Comparison of ENCODE assay signal across 34 cellular contexts in genomic region chr10:86393401-86393800, GRCh38. TPM values are rescaled to one million over a fixed set of nuclear protein-coding genes. Genes with fewer than 3 reads are reported as not detected.
A peak's percentile ranks its signal among the peaks of the same experiment; 100 is the strongest.
DNase-seq lines count a peak whose midpoint lies in the region; ATAC-seq, FAIRE-seq and TF ChIP-seq lines count a peak whose summit lies in the region.
"Had no signal": no experiment of that assay in that cellular context is flagged by ENCODE, and none has a peak within 500 bp of the region (broad histone marks: within the 10 kb centered on the region; RNA-seq: fewer than 3 reads in every experiment).

No MANE protein-coding gene starts in this region.

- no peak for TF ChIP-seq POLR2A in GM12878 (IDR thresholded peaks at IDR 0.05; ENCODE audit: low read depth, low read length)

- no peaks in the 10 kb centered on the region for H3K9me3 Mint-ChIP-seq in activated T-cell treated with anti-CD3 and anti-CD28 coated beads, Interleukin-2, amount 50 U/mL, for 72 hours
- H3K9me3 Mint-ChIP-seq in activated T-cell treated with anti-CD3 and anti-CD28 coated beads, Interleukin-2, amount 50 U/mL, for 24 hours, result no peaks in the 10 kb centered on the region
- H3K9me3 Mint-ChIP-seq: activated CD4-positive, alpha-beta T cell treated with anti-CD3 and anti-CD28 coated beads, Interleukin-2, amount 10 ng/mL, durations not matched to agents 7 days and 5 days; activated naive CD8-positive, alpha-beta T cell treated with anti-CD3 and anti-CD28 coated beads, Interleukin-2, amount 10 ng/mL, durations not matched to agents 7 days and 5 days; CD8-positive, alpha-beta T cell; memory B cell had no signal

- H3K36me3 ChIP-seq in HEK293 (ENCODE audit: control insufficient read depth in 2 of 2, insufficient read depth in 1 of 2, low read length in 2 of 2) (no peaks in the 10 kb centered on the region), GM12878 (ENCODE audit: control insufficient read depth in 2 of 2, insufficient read depth in 2 of 2, low read length in 1 of 2) (no peaks in the 10 kb centered on the region), small intestine (ENCODE audit: control insufficient read depth in 2 of 2, insufficient read depth in 2 of 2, low read length in 2 of 2) (no peaks in the 10 kb centered on the region)
- H3K36me3 ChIP-seq: cardiac muscle cell, colonic mucosa, left lung, Peyer's patch, stomach, thyroid gland, uterus had no signal

- no peaks in the 10 kb centered on the region for H3K9me3 ChIP-seq in HEK293 (ENCODE audit: control insufficient read depth, insufficient read depth, low read depth, low read length)
- no peaks in the 10 kb centered on the region for H3K9me3 ChIP-seq in GM12878 (replicated peaks; ENCODE audit: control insufficient read depth, insufficient read depth, low read length)
- H3K9me3 ChIP-seq in small intestine (ENCODE audit: control insufficient read depth, low read depth), result no peaks in the 10 kb centered on the region
- H3K9me3 ChIP-seq: colonic mucosa, left lung, Peyer's patch, stomach, thyroid gland, uterus had no signal

- POLR2A ChIA-PET in HEK293 (lab: Yijun Ruan, JAX) (no interaction called here), GM12878 (lab: Charles Lee) (interaction anchor here (0.5 to 5.8 kb wide), 9 partner anchors 8 to 545 kb away, joined by 3 to 58 read pairs (median 5); no protein-coding TSS in a partner anchor)

- intact Hi-C loops in GM12878 (cut with micrococcal nuclease; ENCODE audit: unreplicated experiment), result loop anchor here (5.0 to 10.0 kb wide), 2 partner anchors 129 to 271 kb away; partner anchors contain the start of genes LDB3 and WAPL

- no peak overlapping the region for H3K9ac ChIP-seq in GM12878 (ENCODE audit: control insufficient read depth, insufficient read depth, low read length)

- FAIRE-seq in GM12878 (lab: Jason Lieb, UNC) (no peak), small intestine (lab: Jason Lieb, UNC) (no peak)
- FAIRE-seq: A204.1, astrocyte had no signal

- TF ChIP-seq CTCF in HEK293 (tag by site-specific recombination; IDR thresholded peaks at IDR 0.05) (no peak), GM12878 (IDR thresholded peaks at IDR 0.05 in 2 of 3, conservative IDR thresholded peaks at IDR 0.05 in 1 of 3; ENCODE audit: control insufficient read depth in 2 of 3, extremely low read depth in 1 of 3, insufficient read depth in 1 of 3, low read depth in 3 of 3, low read length in 3 of 3) (no peak), GM10266 (IDR thresholded peaks at IDR 0.05; ENCODE audit: control insufficient read depth, insufficient read depth, low read depth, missing control alignments) (no peak)

- BruUV-seq in GM12878 (replicated peaks; lab: Mats Ljungman, UMichigan), result no TSS peak

- TF ChIP-seq RAD21 in GM12878 (IDR thresholded peaks at IDR 0.05; ENCODE audit: insufficient read depth, low read depth, low read length), result no peak

- H4K20me1 ChIP-seq in GM12878 (ENCODE audit: control insufficient read depth, insufficient read depth), result no peaks in the 10 kb centered on the region

- DNase-seq in activated T-cell treated with anti-CD3 and anti-CD28 coated beads, Interleukin-2, amount 50 U/mL, for 72 hours, result no peak
- no peak for DNase-seq in activated T-cell treated with anti-CD3 and anti-CD28 coated beads, Interleukin-2, amount 50 U/mL, for 24 hours
- DNase-seq in GM12878 (ENCODE audit: low read depth, low spot score), result no peak
- DNase-seq in small intestine, result peak; percentile 59
- DNase-seq in GM10266 (ENCODE audit: extremely low spot score), result no peak
- no peak for DNase-seq in DMS53 treated with DMSO at 0.1 percent for 48 hours (lab: John Stamatoyannopoulos, UW; ENCODE audit: unreplicated experiment)
- DNase-seq in UCSD-AML1 (lab: John Stamatoyannopoulos, UW; ENCODE audit: unreplicated experiment), result no peak
- DNase-seq: activated CD4-positive, alpha-beta T cell treated with anti-CD3 and anti-CD28 coated beads, Interleukin-2, amount 10 ng/mL, durations not matched to agents 7 days and 5 days; activated gamma-delta T cell treated with Interleukin-2 at 50 U/mL for 16 hours; activated naive CD8-positive, alpha-beta T cell treated with anti-CD3 and anti-CD28 coated beads, Interleukin-2, amount 10 ng/mL, durations not matched to agents 7 days and 5 days; AML-193; colonic mucosa; effector CD4-positive, alpha-beta T cell; hypothalamus; left lung; NCI-H1092 treated with DMSO at 0.1 percent for 48 hours; NCI-H187; SHP77 treated with DMSO at 0.1 percent for 48 hours; stomach; thyroid gland; uterus had no signal

- CTCF ChIA-PET in HEK293 (lab: Yijun Ruan, JAX), result interaction anchor here (0.5 to 0.9 kb wide), 3 partner anchors 153 to 191 kb away, joined by 3 to 5 read pairs (median 3); no protein-coding TSS in a partner anchor
- CTCF ChIA-PET in GM12878 (lab: Yijun Ruan, JAX), result interaction anchor here (1.0 to 4.1 kb wide), 5 partner anchors 15 to 252 kb away, joined by 3 to 38 read pairs (median 5); no protein-coding TSS in a partner anchor

- in situ Hi-C loops in GM12878 (cut with MboI), result no loop called here

- H3K4me3 ChIP-seq in HEK293 (ENCODE audit: low read depth, low read length) (no peak overlapping the region), GM12878 (peak overlapping the region; percentile 87; the same call in 1 of the 2 replicates), small intestine (ENCODE audit: low read depth in 1 of 2, low read length in 2 of 2) (no peak overlapping the region)
- H3K4me3 ChIP-seq: cardiac muscle cell, colonic mucosa, left lung, Peyer's patch, stomach, thyroid gland, uterus had no signal

- 66% methylated on average over 8 of the region's 8 CpGs for WGBS in GM12878 (ENCODE audit: insufficient coverage, insufficient replicate concordance, low lambda C conversion rate, missing lambda C conversion rate)
- WGBS in small intestine, 3 donors, result 59 to 69% (median 69%) methylated on average over 8 of the region's 8 CpGs

- TF ChIP-seq EP300 in GM12878 (IDR thresholded peaks at IDR 0.05; ENCODE audit: borderline replicate concordance in 1 of 2, control insufficient read depth in 1 of 2, low read depth in 2 of 2, low read length in 2 of 2), result no peak

- no peaks in the 10 kb centered on the region for H3K27me3 ChIP-seq in GM12878 (replicated peaks in 1 of 2; ENCODE audit: control insufficient read depth in 2 of 2, insufficient read depth in 2 of 2, low read length in 1 of 2)
- peaks cover 0 to 3% of the 10 kb centered on the region in 2 donors for H3K27me3 ChIP-seq in small intestine (ENCODE audit: control insufficient read depth in 2 of 2, insufficient read depth in 2 of 2, low read length in 2 of 2)
- H3K27me3 ChIP-seq: Peyer's patch, thyroid gland had no signal

- peaks cover 8% of the 10 kb centered on the region for H3K27me3 Mint-ChIP-seq in activated T-cell treated with anti-CD3 and anti-CD28 coated beads, Interleukin-2, amount 50 U/mL, for 72 hours (ENCODE audit: low read depth)
- H3K27me3 Mint-ChIP-seq in activated T-cell treated with anti-CD3 and anti-CD28 coated beads, Interleukin-2, amount 50 U/mL, for 24 hours, result peaks cover 13% of the 10 kb centered on the region

- H3K27ac Mint-ChIP-seq in activated T-cell treated with anti-CD3 and anti-CD28 coated beads, Interleukin-2, amount 50 U/mL, for 72 hours, result no peak overlapping the region
- no peak overlapping the region for H3K27ac Mint-ChIP-seq in activated T-cell treated with anti-CD3 and anti-CD28 coated beads, Interleukin-2, amount 50 U/mL, for 24 hours
- H3K27ac Mint-ChIP-seq: activated CD4-positive, alpha-beta T cell treated with anti-CD3 and anti-CD28 coated beads, Interleukin-2, amount 10 ng/mL, durations not matched to agents 7 days and 5 days; activated naive CD8-positive, alpha-beta T cell treated with anti-CD3 and anti-CD28 coated beads, Interleukin-2, amount 10 ng/mL, durations not matched to agents 7 days and 5 days; CD8-positive, alpha-beta T cell; memory B cell; progenitor cell of endocrine pancreas had no signal

- peaks cover 39% of the 10 kb centered on the region for H3K79me2 ChIP-seq in GM12878 (ENCODE audit: control insufficient read depth, insufficient read depth, low read length)

- no peak overlapping the region for H3K27ac ChIP-seq in HEK293 (ENCODE audit: extremely low read depth, low read depth, low read length)
- H3K27ac ChIP-seq in GM12878 (ENCODE audit: control insufficient read depth, insufficient read depth), result peak overlapping the region; percentile 91; the same call in 1 of the 2 replicates
- H3K27ac ChIP-seq in small intestine (ENCODE audit: low read depth in 1 of 2, low read length in 1 of 2), result no peak overlapping the region
- H3K27ac ChIP-seq: cardiac muscle cell, colonic mucosa, epithelial cell of prostate, left lung, Peyer's patch, stomach, thyroid gland, uterus, VCaP had no signal

- H3K36me3 Mint-ChIP-seq in activated T-cell treated with anti-CD3 and anti-CD28 coated beads, Interleukin-2, amount 50 U/mL, for 72 hours (ENCODE audit: insufficient read depth in 2 of 2), result no peaks in the 10 kb centered on the region
- no peaks in the 10 kb centered on the region for H3K36me3 Mint-ChIP-seq in activated T-cell treated with anti-CD3 and anti-CD28 coated beads, Interleukin-2, amount 50 U/mL, for 24 hours (ENCODE audit: low read depth)
- H3K36me3 Mint-ChIP-seq: activated naive CD8-positive, alpha-beta T cell treated with anti-CD3 and anti-CD28 coated beads, Interleukin-2, amount 10 ng/mL, durations not matched to agents 7 days and 5 days; CD8-positive, alpha-beta T cell; memory B cell had no signal

- peak overlapping the region; percentile 96 for H3K4me2 ChIP-seq in GM12878 (ENCODE audit: control insufficient read depth, insufficient read depth)

- H3K4me3 Mint-ChIP-seq in activated T-cell treated with anti-CD3 and anti-CD28 coated beads, Interleukin-2, amount 50 U/mL, for 72 hours, result no peak overlapping the region
- H3K4me3 Mint-ChIP-seq in activated T-cell treated with anti-CD3 and anti-CD28 coated beads, Interleukin-2, amount 50 U/mL, for 24 hours, result no peak overlapping the region
- H3K4me3 Mint-ChIP-seq: activated CD4-positive, alpha-beta T cell treated with anti-CD3 and anti-CD28 coated beads, Interleukin-2, amount 10 ng/mL, durations not matched to agents 7 days and 5 days; activated naive CD8-positive, alpha-beta T cell treated with anti-CD3 and anti-CD28 coated beads, Interleukin-2, amount 10 ng/mL, durations not matched to agents 7 days and 5 days; CD8-positive, alpha-beta T cell; memory B cell had no signal

- RAD21 ChIA-PET in GM12878 (lab: Charles Lee; ENCODE audit: unreplicated experiment), result interaction anchor here (1.0 to 5.4 kb wide), 7 partner anchors 7 to 192 kb away, joined by 3 to 56 read pairs (median 5); no protein-coding TSS in a partner anchor

- SMC1A ChIA-PET in GM12878 (lab: Charles Lee; ENCODE audit: uncharacterized antibody, unreplicated experiment), result interaction anchor here (0.8 to 7.6 kb wide), 8 partner anchors 8 to 191 kb away, joined by 3 to 42 read pairs (median 3); no protein-coding TSS in a partner anchor

- ATAC-seq in activated T-cell treated with anti-CD3 and anti-CD28 coated beads, Interleukin-2, amount 50 U/mL, for 72 hours (replicated peaks in 1 of 2), result peak; percentile 20 to 26
- ATAC-seq in GM12878, result no peak
- ATAC-seq: CD8-positive, alpha-beta T cell; left lung; sciatic nerve had no signal

- H3K4me1 Mint-ChIP-seq in activated T-cell treated with anti-CD3 and anti-CD28 coated beads, Interleukin-2, amount 50 U/mL, for 72 hours (ENCODE audit: low read depth), result peaks cover 4% of the 10 kb centered on the region
- H3K4me1 Mint-ChIP-seq in activated T-cell treated with anti-CD3 and anti-CD28 coated beads, Interleukin-2, amount 50 U/mL, for 24 hours (ENCODE audit: low read depth), result peaks cover 9% of the 10 kb centered on the region

- H2AFZ ChIP-seq in GM12878 (ENCODE audit: control insufficient read depth, low read depth, low read length), result no peak overlapping the region

- H3K4me1 ChIP-seq in HEK293 (ENCODE audit: control insufficient read depth, insufficient read depth, low read length), result no peaks in the 10 kb centered on the region
- H3K4me1 ChIP-seq in GM12878 (ENCODE audit: control insufficient read depth, insufficient read depth, low read length), result peaks cover 27% of the 10 kb centered on the region
- no peaks in the 10 kb centered on the region for H3K4me1 ChIP-seq in small intestine (ENCODE audit: control insufficient read depth in 2 of 2, insufficient read depth in 1 of 2, low read depth in 1 of 2, low read length in 1 of 2)
- H3K4me1 ChIP-seq: uterus had no signal

RNA-seq across cellular contexts. Expression of gene GRID1, which starts 26.8 kb away (rescaled TPM):
- total RNA-seq in activated T-cell treated with anti-CD3 and anti-CD28 coated beads, Interleukin-2, amount 50 U/mL, for 72 hours, result not detected
- total RNA-seq in GM12878 (2013; cell fraction: nucleolus; rRNA removed), result 3.4 and 3.5 TPM in 2 replicates
- total RNA-seq in GM12878 (2014; rRNA removed) (0.11 and 0.23 TPM in 2 replicates), GM12878 (2014; rRNA removed; fragmentation: Illumina TruSeq; extraction: Trizol) (0.04 and 0.05 TPM in 2 replicates), GM12878 (2021) (0.08 TPM in 1 of 2 replicates, not detected in the other)
- 0.12 TPM for polyA plus RNA-seq in GM12878 (2011; ENCODE audit: low read depth)
- polyA plus RNA-seq in GM12878 (2011; rRNA removed) (0.29 and 0.62 TPM in 2 replicates), GM12878 (2014; fragmentation: Illumina TruSeq; extraction: Trizol) (0.05 TPM in 1 of 2 replicates, not detected in the other), GM12878 (2014; fragmentation: Nextera tagmentation; extraction: Ambion mirVana) (not detected), GM12878 (2014; rRNA removed) (0.04 and 0.05 TPM in 2 replicates), GM12878 (2016; fragmentation: Nextera tagmentation; extraction: Ambion mirVana) (not detected), small intestine (1 to 10 TPM in 1 of 3 donors, under 1 TPM in 1, not detected in 1; 0.27 to 1.1 TPM)
- polyA plus RNA-seq in GM12878 (2011; cell fraction: cytosol; rRNA removed), result 0.46 and 0.59 TPM in 2 replicates
- 0.97 and 1.3 TPM in 2 replicates for polyA plus RNA-seq in GM12878 (2011; cell fraction: nucleus; rRNA removed)
- 0.28 and 0.35 TPM in 2 replicates for polyA plus RNA-seq in GM12878 (2012)
- polyA minus RNA-seq in GM12878 (2011; rRNA and poly(A)+ RNA removed), result 2.4 TPM in 2 replicates
- polyA minus RNA-seq in GM12878 (2011; cell fraction: cytosol; rRNA and poly(A)+ RNA removed), result 0.31 and 0.80 TPM in 2 replicates
- polyA minus RNA-seq in GM12878 (2011; cell fraction: nucleus; rRNA and poly(A)+ RNA removed), result 3.1 and 3.7 TPM in 2 replicates
- total RNA-seq: activated CD4-positive, alpha-beta T cell treated with anti-CD3 and anti-CD28 coated beads, Interleukin-2, amount 10 ng/mL, durations not matched to agents 7 days and 5 days; activated CD8-positive, alpha-beta memory T cell treated with anti-CD3 and anti-CD28 coated beads for 36 hours; activated naive CD8-positive, alpha-beta T cell treated with anti-CD3 and anti-CD28 coated beads, Interleukin-2, amount 10 ng/mL, durations not matched to agents 7 days and 5 days; CD8-positive, alpha-beta T cell; M059J had no signal
